1 cellular context compared by ENCODE assay signal in genomic region chr17:13601776-13602551, GRCh38.
A peak's percentile ranks its signal among the peaks of the same experiment; 100 is the strongest.
TF ChIP-seq lines count a peak whose summit lies in the region.

HS3ST3A1 (minus strand) TSS chr17:13601929; CDS start chr17:13601129, 800 bp downstream.

TF ChIP-seq in HEK293, 187 proteins besides CTCF, POLR2A, EP300 and RAD21 (continued from another document and continues in another):
- TF ChIP-seq BCL6B (tag by site-specific recombination; IDR thresholded peaks at IDR 0.05) = no peak
- no peak for TF ChIP-seq PRDM2 (tag by site-specific recombination; IDR thresholded peaks at IDR 0.05; ENCODE audit: borderline replicate concordance)
- TF ChIP-seq GLIS1 (tag by site-specific recombination; IDR thresholded peaks at IDR 0.05) = peak; percentile 68; the same call in 1 of the 2 replicates
- TF ChIP-seq KLF1 (tag by site-specific recombination; IDR thresholded peaks at IDR 0.05) = peak; percentile 96
- TF ChIP-seq ZNF416 (tag by site-specific recombination; IDR thresholded peaks at IDR 0.05) = no peak
- TF ChIP-seq PRDM6 (tag by site-specific recombination; IDR thresholded peaks at IDR 0.05) = no peak; the same call in 1 of the 2 replicates
- peak; percentile 93 for TF ChIP-seq GLIS2 (tag by site-specific recombination; IDR thresholded peaks at IDR 0.05)
- TF ChIP-seq HOXA7 (CRISPR knock-in tag; IDR thresholded peaks at IDR 0.05; ENCODE audit: borderline replicate concordance) = no peak
- no peak for TF ChIP-seq ZNF473 (tag by site-specific recombination; IDR thresholded peaks at IDR 0.05)
- 0 out of 2 replicates have a peak, but pooled peaks have one; percentile 7 for TF ChIP-seq FEZF1 (tag by site-specific recombination; IDR thresholded peaks at IDR 0.05)
- no peak for TF ChIP-seq ZNF677 (tag by site-specific recombination; IDR thresholded peaks at IDR 0.05)
- no peak for TF ChIP-seq ZNF175 (tag by site-specific recombination; IDR thresholded peaks at IDR 0.05)
- TF ChIP-seq EGR2 (tag by site-specific recombination; IDR thresholded peaks at IDR 0.05; ENCODE audit: low read depth) = peak; percentile 83
- TF ChIP-seq GLI4 (tag by site-specific recombination; IDR thresholded peaks at IDR 0.05) = no peak
- no peak for TF ChIP-seq ZNF426 (tag by site-specific recombination; IDR thresholded peaks at IDR 0.05)
- no peak for TF ChIP-seq ZNF530 (tag by site-specific recombination; IDR thresholded peaks at IDR 0.05; ENCODE audit: low read depth)
- TF ChIP-seq ZNF645 (tag by site-specific recombination; IDR thresholded peaks at IDR 0.05) = no peak
- no peak for TF ChIP-seq ZNF658 (tag by site-specific recombination; IDR thresholded peaks at IDR 0.05)
- peak; percentile 78; the same call in 1 of the 2 replicates for TF ChIP-seq ZXDB (tag by site-specific recombination; IDR thresholded peaks at IDR 0.05)
- TF ChIP-seq ZNF18 (tag by site-specific recombination; IDR thresholded peaks at IDR 0.05) = no peak
- no peak for TF ChIP-seq ZNF266 (tag by site-specific recombination; IDR thresholded peaks at IDR 0.05; ENCODE audit: low read depth)
- TF ChIP-seq OSR2 (tag by site-specific recombination; IDR thresholded peaks at IDR 0.05) = peak; percentile 62
- no peak for TF ChIP-seq ZNF747 (tag by site-specific recombination; IDR thresholded peaks at IDR 0.05)
- no peak for TF ChIP-seq ZSCAN23 (tag by site-specific recombination; IDR thresholded peaks at IDR 0.05)
- TF ChIP-seq ZFP37 (tag by site-specific recombination; IDR thresholded peaks at IDR 0.05) = peak; percentile 2; the same call in 1 of the 2 replicates
- TF ChIP-seq PBX3 (CRISPR knock-in tag; IDR thresholded peaks at IDR 0.05) = peak; percentile 70; the same call in 1 of the 2 replicates
- TF ChIP-seq ZNF16 (tag by site-specific recombination; IDR thresholded peaks at IDR 0.05; ENCODE audit: low read depth) = no peak
- TF ChIP-seq ZNF423 (tag by site-specific recombination; IDR thresholded peaks at IDR 0.05) = no peak; the same call in 1 of the 2 replicates
- TF ChIP-seq ZNF664 (tag by site-specific recombination; IDR thresholded peaks at IDR 0.05) = no peak
- TF ChIP-seq KLF16 (tag by site-specific recombination; IDR thresholded peaks at IDR 0.05) = peak; percentile 86
- peak; percentile 50; the same call in 1 of the 2 replicates for TF ChIP-seq KLF17 (tag by site-specific recombination; IDR thresholded peaks at IDR 0.05)
- TF ChIP-seq SCRT2 (tag by site-specific recombination; IDR thresholded peaks at IDR 0.05) = 0 out of 2 replicates have a peak, but pooled peaks have one; percentile 7
- peak; percentile 83 for TF ChIP-seq HIC1 (tag by site-specific recombination; IDR thresholded peaks at IDR 0.05)
- TF ChIP-seq ZNF785 (tag by site-specific recombination; IDR thresholded peaks at IDR 0.05) = peak; percentile 43; the same call in 1 of the 2 replicates
- TF ChIP-seq ZNF280D (tag by site-specific recombination; IDR thresholded peaks at IDR 0.05) = 0 out of 2 replicates have a peak, but pooled peaks have one; percentile 32
- no peak for TF ChIP-seq BCL11B (tag by site-specific recombination; IDR thresholded peaks at IDR 0.05; ENCODE audit: low read depth)
- no peak for TF ChIP-seq ZNF24 (tag by site-specific recombination; IDR thresholded peaks at IDR 0.05)
- TF ChIP-seq ZNF558 (tag by site-specific recombination; IDR thresholded peaks at IDR 0.05) = no peak
- peak; percentile 73 for TF ChIP-seq ZNF777 (tag by site-specific recombination; IDR thresholded peaks at IDR 0.05; ENCODE audit: borderline replicate concordance)
- TF ChIP-seq SALL2 (tag by site-specific recombination; IDR thresholded peaks at IDR 0.05; ENCODE audit: borderline replicate concordance) = no peak
- no peak for TF ChIP-seq ZNF211 (tag by site-specific recombination; IDR thresholded peaks at IDR 0.05; ENCODE audit: low read depth)
- no peak for TF ChIP-seq ZBTB1 (tag by site-specific recombination; IDR thresholded peaks at IDR 0.05)
